Comparison of ENCODE assay signal across 33 cellular contexts in the genomic region with DNA sequence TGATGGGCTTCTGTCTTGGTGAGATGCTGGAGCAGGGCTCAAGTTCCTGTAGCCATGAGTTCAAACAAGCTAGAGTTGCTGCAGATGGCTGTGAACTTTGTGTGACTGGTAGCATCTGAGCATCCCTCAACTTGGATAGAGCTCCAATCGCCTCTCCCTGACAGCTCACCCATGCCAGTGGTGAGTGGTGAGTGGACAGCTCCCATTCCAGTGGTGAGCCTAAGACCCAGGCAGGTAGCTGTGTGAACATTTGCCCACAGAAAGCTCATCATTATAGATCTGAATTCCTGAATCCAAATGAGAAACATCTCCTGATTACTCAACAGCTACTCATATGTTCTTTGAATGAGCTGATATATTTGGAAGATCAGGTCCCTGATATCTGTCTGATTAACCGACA. TPM values are rescaled to one million over a fixed set of nuclear protein-coding genes. Genes with fewer than 3 reads are reported as not detected.
"Had no signal": no experiment of that assay in that cellular context is flagged by ENCODE, and none has a peak within 500 bp of the region (broad histone marks: within the 10 kb centered on the region; RNA-seq: fewer than 3 reads in every experiment).

No MANE protein-coding gene starts in this region.

- H3K9me3 Mint-ChIP-seq: activated CD4-positive, alpha-beta memory T cell treated with anti-CD3 and anti-CD28 coated beads for 36 hours; activated CD4-positive, alpha-beta T cell treated with anti-CD3 and anti-CD28 coated beads, Interleukin-2, amount 10 ng/mL, durations not matched to agents 24 days and 14 days; activated naive CD4-positive, alpha-beta T cell treated with anti-CD3 and anti-CD28 coated beads for 36 hours; activated T-helper 1 cell treated with anti-CD3 and anti-CD28 coated beads, Interleukin-12 subunit alpha, Interleukin-12 subunit beta, Interleukin-2, Interleukin-4 antibody, amounts not matched to agents 30 ng/mL and 10 ng/mL and 1 ng/mL, durations not matched to agents 14 hours and 24 hours and 36 hours; activated T-helper 2 cell treated with anti-CD3 and anti-CD28 coated beads, Interferon-gamma antibody, Interleukin-2, Interleukin-4, amounts not matched to agents 10 μg/mL and 5 μg/mL and 100 μg/mL, durations not matched to agents 14 hours and 24 hours and 36 hours; central memory CD8-positive, alpha-beta T cell; dendritic cell treated with granulocyte-macrophage colony-stimulating factor and Interleukin-4, amounts not matched to agents 40 ng/mL and 50 ng/mL, for 4 days; T-helper 2 cell treated with Interferon-gamma antibody and Interleukin-4, amounts not matched to agents 5 μg/mL and 100 μg/mL, for 36 hours had no signal

- ATAC-seq: activated CD4-positive, alpha-beta T cell treated with anti-CD3 and anti-CD28 coated beads for 36 hours; activated CD8-positive, alpha-beta memory T cell treated with anti-CD3 and anti-CD28 coated beads, Interleukin-2, amount 10 ng/mL, durations not matched to agents 7 days and 5 days; activated CD8-positive, alpha-beta T cell treated with anti-CD3 and anti-CD28 coated beads, Interleukin-2, amount 10 ng/mL, durations not matched to agents 7 days and 5 days; esophagus mucosa; gastrocnemius medialis; heart left ventricle; T-helper 17 cell had no signal

- H3K27ac ChIP-seq: brain microvascular endothelial cell, coronary artery, dorsolateral prefrontal cortex, gastrocnemius medialis, heart left ventricle had no signal

- DNase-seq: activated CD4-positive, alpha-beta memory T cell treated with anti-CD3 and anti-CD28 coated beads for 36 hours; activated CD4-positive, alpha-beta T cell treated with anti-CD3 and anti-CD28 coated beads for 36 hours; activated CD4-positive, alpha-beta T cell treated with anti-CD3 and anti-CD28 coated beads, Interleukin-2, amount 10 ng/mL, durations not matched to agents 24 days and 14 days; activated CD4-positive, CD25-positive, alpha-beta regulatory T cell; activated CD4-positive, CD25-positive, alpha-beta regulatory T cell treated with anti-CD3 and anti-CD28 coated beads, Interleukin-2, amount 50 U/mL, for 72 hours; activated CD8-positive, alpha-beta memory T cell treated with anti-CD3 and anti-CD28 coated beads, Interleukin-2, amount 10 ng/mL, durations not matched to agents 7 days and 5 days; activated CD8-positive, alpha-beta memory T cell treated with anti-CD3 and anti-CD28 coated beads, Interleukin-2, amount 50 U/mL, for 4 hours; activated CD8-positive, alpha-beta T cell treated with anti-CD3 and anti-CD28 coated beads, Interleukin-2, amount 10 ng/mL, durations not matched to agents 7 days and 5 days; activated effector memory CD4-positive, alpha-beta T cell treated with anti-CD3 and anti-CD28 coated beads, Interleukin-2, amount 50 U/mL, for 16 hours; activated naive CD4-positive, alpha-beta T cell treated with anti-CD3 and anti-CD28 coated beads for 36 hours; activated T-cell treated with anti-CD3 and anti-CD28 coated beads, Interleukin-2, amount 50 U/mL, for 1 hour; activated T-cell treated with anti-CD3 and anti-CD28 coated beads, Interleukin-2, amount 50 U/mL, for 48 hours; amniotic stem cell; anterior cingulate cortex; brain microvascular endothelial cell; dorsolateral prefrontal cortex; effector memory CD4-positive, alpha-beta T cell; endodermal cell; foreskin fibroblast; gastrocnemius medialis; glutamatergic neuron; heart left ventricle; T-helper 1 cell; T-helper 17 cell; T1000 had no signal

- H3K27me3 ChIP-seq: brain microvascular endothelial cell, dorsolateral prefrontal cortex, gastrocnemius medialis, heart left ventricle had no signal

- H3K4me1 ChIP-seq: gastrocnemius medialis, heart left ventricle had no signal

- H3K27ac Mint-ChIP-seq: activated CD4-positive, alpha-beta memory T cell treated with anti-CD3 and anti-CD28 coated beads for 36 hours; activated CD4-positive, alpha-beta T cell treated with anti-CD3 and anti-CD28 coated beads for 36 hours; activated CD4-positive, alpha-beta T cell treated with anti-CD3 and anti-CD28 coated beads, Interleukin-2, amount 10 ng/mL, durations not matched to agents 24 days and 14 days; activated CD8-positive, alpha-beta memory T cell treated with anti-CD3 and anti-CD28 coated beads, Interleukin-2, amount 10 ng/mL, durations not matched to agents 7 days and 5 days; activated CD8-positive, alpha-beta T cell treated with anti-CD3 and anti-CD28 coated beads, Interleukin-2, amount 10 ng/mL, durations not matched to agents 7 days and 5 days; activated naive CD4-positive, alpha-beta T cell treated with anti-CD3 and anti-CD28 coated beads for 36 hours; activated naive CD8-positive, alpha-beta T cell; activated T-helper 1 cell treated with anti-CD3 and anti-CD28 coated beads, Interleukin-12 subunit alpha, Interleukin-12 subunit beta, Interleukin-2, Interleukin-4 antibody, amounts not matched to agents 30 ng/mL and 10 ng/mL and 1 ng/mL, durations not matched to agents 14 hours and 24 hours and 36 hours; activated T-helper 2 cell treated with anti-CD3 and anti-CD28 coated beads, Interferon-gamma antibody, Interleukin-2, Interleukin-4, amounts not matched to agents 10 μg/mL and 5 μg/mL and 100 μg/mL, durations not matched to agents 14 hours and 24 hours and 36 hours; dendritic cell treated with granulocyte-macrophage colony-stimulating factor and Interleukin-4, amounts not matched to agents 40 ng/mL and 50 ng/mL, for 4 days; endodermal cell; T-helper 17 cell; T-helper 2 cell treated with Interferon-gamma antibody and Interleukin-4, amounts not matched to agents 5 μg/mL and 100 μg/mL, for 36 hours had no signal

- H3K27me3 Mint-ChIP-seq: activated CD4-positive, alpha-beta memory T cell treated with anti-CD3 and anti-CD28 coated beads for 36 hours; activated CD4-positive, alpha-beta T cell treated with anti-CD3 and anti-CD28 coated beads for 36 hours; activated naive CD8-positive, alpha-beta T cell; central memory CD8-positive, alpha-beta T cell had no signal

- H3K36me3 Mint-ChIP-seq: activated CD4-positive, alpha-beta memory T cell treated with anti-CD3 and anti-CD28 coated beads for 36 hours; activated CD8-positive, alpha-beta memory T cell treated with anti-CD3 and anti-CD28 coated beads, Interleukin-2, amount 10 ng/mL, durations not matched to agents 7 days and 5 days; activated naive CD8-positive, alpha-beta T cell had no signal

- H3K4me3 Mint-ChIP-seq: activated CD4-positive, alpha-beta memory T cell treated with anti-CD3 and anti-CD28 coated beads for 36 hours; activated CD4-positive, alpha-beta T cell treated with anti-CD3 and anti-CD28 coated beads for 36 hours; activated CD4-positive, alpha-beta T cell treated with anti-CD3 and anti-CD28 coated beads, Interleukin-2, amount 10 ng/mL, durations not matched to agents 24 days and 14 days; activated CD8-positive, alpha-beta memory T cell treated with anti-CD3 and anti-CD28 coated beads, Interleukin-2, amount 10 ng/mL, durations not matched to agents 7 days and 5 days; activated CD8-positive, alpha-beta T cell treated with anti-CD3 and anti-CD28 coated beads, Interleukin-2, amount 10 ng/mL, durations not matched to agents 7 days and 5 days; activated naive CD4-positive, alpha-beta T cell treated with anti-CD3 and anti-CD28 coated beads for 36 hours; activated naive CD8-positive, alpha-beta T cell; activated T-helper 1 cell treated with anti-CD3 and anti-CD28 coated beads, Interleukin-12 subunit alpha, Interleukin-12 subunit beta, Interleukin-2, Interleukin-4 antibody, amounts not matched to agents 30 ng/mL and 10 ng/mL and 1 ng/mL, durations not matched to agents 14 hours and 24 hours and 36 hours; central memory CD8-positive, alpha-beta T cell; dendritic cell treated with granulocyte-macrophage colony-stimulating factor and Interleukin-4, amounts not matched to agents 40 ng/mL and 50 ng/mL, for 4 days; endodermal cell; T-helper 17 cell; T-helper 2 cell treated with Interferon-gamma antibody and Interleukin-4, amounts not matched to agents 5 μg/mL and 100 μg/mL, for 36 hours had no signal

- H3K4me1 Mint-ChIP-seq: activated CD4-positive, alpha-beta T cell treated with anti-CD3 and anti-CD28 coated beads for 36 hours; activated CD4-positive, alpha-beta T cell treated with anti-CD3 and anti-CD28 coated beads, Interleukin-2, amount 10 ng/mL, durations not matched to agents 24 days and 14 days; activated CD8-positive, alpha-beta memory T cell treated with anti-CD3 and anti-CD28 coated beads, Interleukin-2, amount 10 ng/mL, durations not matched to agents 7 days and 5 days; central memory CD8-positive, alpha-beta T cell; T-helper 17 cell had no signal

RNA-seq across cellular contexts. Expression of a gene that starts 25.3 kb away (rescaled TPM):
- total RNA-seq: activated CD4-positive, alpha-beta memory T cell treated with anti-CD3 and anti-CD28 coated beads for 36 hours; activated CD8-positive, alpha-beta T cell treated with anti-CD3 and anti-CD28 coated beads, Interleukin-2, amount 10 ng/mL, durations not matched to agents 7 days and 5 days had no signal
